16 cellular contexts compared by ENCODE assay signal in genomic region chr6:157751547-157752200, GRCh38.
DNase-seq lines count a peak whose midpoint lies in the region; ATAC-seq, FAIRE-seq and TF ChIP-seq lines count a peak whose summit lies in the region.
"Had no signal": no experiment of that assay in that cellular context is flagged by ENCODE, and none has a peak within 500 bp of the region (broad histone marks: within the 10 kb centered on the region; RNA-seq: fewer than 3 reads in every experiment).

No MANE protein-coding gene starts in this region.

- H3K27ac Mint-ChIP-seq in CD4-positive, alpha-beta T cell, result peak overlapping the region; percentile 47
- peak overlapping the region; percentile 97 for H3K27ac Mint-ChIP-seq in activated naive CD8-positive, alpha-beta T cell
- H3K27ac Mint-ChIP-seq in memory B cell, result no peak overlapping the region

- in situ Hi-C loops in KBM-7 (cut with MboI; ENCODE audit: low pct_unique_long_range_greater_than_20kb, low sequenced_read_pairs), result no loop called here

- no peak for DNase-seq in CD4-positive, alpha-beta T cell
- DNase-seq in D721Med (ENCODE audit: insufficient read length, low spot score), result no peak
- DNase-seq in memory B cell (ENCODE audit: low spot score in 2 of 2), result no peak
- no peak for DNase-seq in KBM-7
- DNase-seq: CD8-positive, alpha-beta memory T cell; DMS153; HCEC 1CT; NCI-H1417 treated with DMSO at 0.1 percent for 48 hours; NCI-H2029; NCI-H2171 treated with DMSO at 0.1 percent for 48 hours; NCI-H774 had no signal

- no peaks in the 10 kb centered on the region for H3K9me3 ChIP-seq in CD4-positive, alpha-beta T cell (ENCODE audit: control insufficient read depth, low read length)

- H3K27ac ChIP-seq in CD4-positive, alpha-beta T cell (ENCODE audit: low read depth, low read length), result no peak overlapping the region

- TF ChIP-seq CTCF in CD4-positive, alpha-beta T cell (IDR thresholded peaks at IDR 0.05), result no peak
- no peak for TF ChIP-seq CTCF in D721Med (IDR thresholded peaks at IDR 0.05; ENCODE audit: insufficient read depth, missing control alignments)

- CTCF ChIA-PET in CD4-positive, alpha-beta T cell (lab: Charles Lee), result no interaction called here

- H3K36me3 Mint-ChIP-seq in CD4-positive, alpha-beta T cell (ENCODE audit: low read depth), result no peaks in the 10 kb centered on the region
- H3K36me3 Mint-ChIP-seq in activated naive CD8-positive, alpha-beta T cell, result peaks cover 9% of the 10 kb centered on the region
- no peaks in the 10 kb centered on the region for H3K36me3 Mint-ChIP-seq in memory B cell
- H3K36me3 Mint-ChIP-seq: CD8-positive, alpha-beta memory T cell had no signal

- H3K9me3 Mint-ChIP-seq in CD4-positive, alpha-beta T cell, result peaks cover 3% of the 10 kb centered on the region
- H3K9me3 Mint-ChIP-seq in activated naive CD8-positive, alpha-beta T cell (ENCODE audit: low read depth), result peaks cover 5% of the 10 kb centered on the region
- peaks cover 2% of the 10 kb centered on the region for H3K9me3 Mint-ChIP-seq in memory B cell
- H3K9me3 Mint-ChIP-seq: CD8-positive, alpha-beta memory T cell had no signal

- no peaks in the 10 kb centered on the region for H3K27me3 Mint-ChIP-seq in CD4-positive, alpha-beta T cell
- no peaks in the 10 kb centered on the region for H3K27me3 Mint-ChIP-seq in activated naive CD8-positive, alpha-beta T cell
- H3K27me3 Mint-ChIP-seq in memory B cell, result peaks cover 4% of the 10 kb centered on the region

- no peaks in the 10 kb centered on the region for H3K27me3 ChIP-seq in CD4-positive, alpha-beta T cell (ENCODE audit: control insufficient read depth, insufficient read depth, low read length)

- peaks cover 38% of the 10 kb centered on the region for H3K4me1 Mint-ChIP-seq in CD4-positive, alpha-beta T cell (ENCODE audit: low read depth)
- H3K4me1 Mint-ChIP-seq in activated naive CD8-positive, alpha-beta T cell (ENCODE audit: low read depth), result peaks cover 87% of the 10 kb centered on the region
- H3K4me1 Mint-ChIP-seq in memory B cell, result peaks cover 21% of the 10 kb centered on the region

- H3K4me3 Mint-ChIP-seq in CD4-positive, alpha-beta T cell, result no peak overlapping the region
- peak overlapping the region; percentile 69 for H3K4me3 Mint-ChIP-seq in activated naive CD8-positive, alpha-beta T cell
- no peak overlapping the region for H3K4me3 Mint-ChIP-seq in memory B cell
- H3K4me3 Mint-ChIP-seq: B cell; CD8-positive, alpha-beta memory T cell had no signal

- intact Hi-C loops in CD4-positive, alpha-beta T cell (cut with DNase I, micrococcal nuclease), result loop anchor here in 1 of 2 experiments (10.0 kb wide), 1 partner anchor 87 kb away; no protein-coding TSS in a partner anchor

- POLR2A ChIA-PET in CD4-positive, alpha-beta T cell (lab: Charles Lee), result no interaction called here

- peak; percentile 35 for FAIRE-seq in D721Med (lab: Jason Lieb, UNC)
- FAIRE-seq: GM18507 had no signal

- no peak for ATAC-seq in CD4-positive, alpha-beta T cell (ENCODE audit: poor library complexity)
- peak; percentile 33 for ATAC-seq in memory B cell (ENCODE audit: low read depth)
- ATAC-seq in GM21825 (IDR thresholded peaks at IDR 0.05; ENCODE audit: unreplicated experiment), result no peak
- no peak for ATAC-seq in SK-N-SH treated with all-trans-retinoic acid at 6 μM for 48 hours

TF ChIP-seq in SK-N-SH treated with all-trans-retinoic acid at 6 μM for 48 hours, 23 proteins besides CTCF, POLR2A, EP300 and RAD21:
- TF ChIP-seq, protein P1, sequence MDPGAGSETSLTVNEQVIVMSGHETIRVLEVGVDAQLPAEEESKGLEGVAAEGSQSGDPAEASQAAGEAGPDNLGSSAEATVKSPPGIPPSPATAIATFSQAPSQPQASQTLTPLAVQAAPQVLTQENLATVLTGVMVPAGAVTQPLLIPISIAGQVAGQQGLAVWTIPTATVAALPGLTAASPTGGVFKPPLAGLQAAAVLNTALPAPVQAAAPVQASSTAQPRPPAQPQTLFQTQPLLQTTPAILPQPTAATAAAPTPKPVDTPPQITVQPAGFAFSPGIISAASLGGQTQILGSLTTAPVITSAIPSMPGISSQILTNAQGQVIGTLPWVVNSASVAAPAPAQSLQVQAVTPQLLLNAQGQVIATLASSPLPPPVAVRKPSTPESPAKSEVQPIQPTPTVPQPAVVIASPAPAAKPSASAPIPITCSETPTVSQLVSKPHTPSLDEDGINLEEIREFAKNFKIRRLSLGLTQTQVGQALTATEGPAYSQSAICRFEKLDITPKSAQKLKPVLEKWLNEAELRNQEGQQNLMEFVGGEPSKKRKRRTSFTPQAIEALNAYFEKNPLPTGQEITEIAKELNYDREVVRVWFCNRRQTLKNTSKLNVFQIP (CRISPR knock-in tag; IDR thresholded peaks at IDR 0.05; ENCODE audit: borderline replicate concordance, low read depth), result no peak
- TF ChIP-seq ESRRG (CRISPR knock-in tag; IDR thresholded peaks at IDR 0.05), result no peak
- no peak for TF ChIP-seq ZNF70 (CRISPR knock-in tag; IDR thresholded peaks at IDR 0.05)
- no peak for TF ChIP-seq TSHZ2 (CRISPR knock-in tag; IDR thresholded peaks at IDR 0.05)
- TF ChIP-seq ZNF8 (CRISPR knock-in tag; IDR thresholded peaks at IDR 0.05), result no peak
